In the genomic region with DNA sequence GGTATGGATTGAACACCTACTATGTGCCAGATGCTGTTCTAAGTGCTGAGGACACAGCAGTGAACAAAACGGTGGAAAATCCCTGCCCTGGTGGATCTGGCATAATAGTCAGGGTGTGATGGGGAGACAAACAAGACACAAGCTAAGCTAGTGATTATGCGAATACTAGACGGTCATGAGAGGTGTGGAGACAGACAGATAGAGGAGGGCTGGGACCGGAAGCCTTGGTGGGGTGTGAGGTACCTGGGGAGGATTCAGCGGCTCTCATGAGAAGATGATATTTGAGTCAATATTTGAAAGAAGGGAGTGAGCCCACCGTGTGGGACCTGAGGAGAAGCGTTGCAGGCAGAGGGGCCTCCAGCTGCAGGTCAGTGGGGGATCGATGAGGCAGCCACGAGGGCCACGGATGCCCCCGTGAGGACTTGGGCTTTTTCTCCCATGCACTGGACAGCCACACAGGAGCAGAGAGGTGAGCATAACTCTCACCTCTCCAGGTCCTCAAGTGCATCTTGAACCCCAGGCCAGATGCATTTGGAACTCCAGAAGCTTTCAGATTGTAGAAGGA, we compare ENCODE assay signal across 28 cellular contexts. TPM values are rescaled to one million over a fixed set of nuclear protein-coding genes. Genes with fewer than 3 reads are reported as not detected.
DNase-seq lines count a peak whose midpoint lies in the region; ATAC-seq, FAIRE-seq and TF ChIP-seq lines count a peak whose summit lies in the region.
"Had no signal": no experiment of that assay in that cellular context is flagged by ENCODE, and none has a peak within 500 bp of the region (broad histone marks: within the 10 kb centered on the region; RNA-seq: fewer than 3 reads in every experiment).

No MANE protein-coding gene starts in this region.

- WGBS in K562 (ENCODE audit: insufficient coverage, low coverage, missing lambda C conversion rate) = 5% methylated on average over 11 of the region's 11 CpGs
- WGBS in trophoblast cell (ENCODE audit: extremely low coverage, insufficient coverage, insufficient read length) = no CpG with 5 or more reads among the region's 11 CpGs
- 80 to 87% (median 83%) methylated on average over 11 of the region's 11 CpGs for WGBS in stomach, 5 donors

- no peak overlapping the region for H4K12ac ChIP-seq in trophoblast cell (ENCODE audit: low read depth, low read length)

- no peaks in the 10 kb centered on the region for H3K9me3 Mint-ChIP-seq in T-helper 2 cell treated with Interferon-gamma antibody and Interleukin-4, amounts not matched to agents 5 μg/mL and 100 μg/mL, for 36 hours
- H3K9me3 Mint-ChIP-seq: activated B cell treated with CpG ODN at 0.5 μM for 24 hours, mesothelial cell of epicardium, natural killer cell had no signal

- no peak overlapping the region for H2AFZ ChIP-seq in K562 (ENCODE audit: low read depth, low read length)
- H2AFZ ChIP-seq in trophoblast cell (ENCODE audit: insufficient read depth, low read length, poor library complexity) = no peak overlapping the region

- no peak overlapping the region for H2BK12ac ChIP-seq in trophoblast cell (ENCODE audit: low read length)

- TF ChIP-seq POLR2A in K562 (conservative IDR thresholded peaks at IDR 0.05) (no peak), stomach (IDR thresholded peaks at IDR 0.05) (no peak)

- intact Hi-C loops in K562 (cut with micrococcal nuclease) = no loop called here
- intact Hi-C loops in stomach (cut with DNase I; ENCODE audit: low total_unique reads) = no loop called here

- no TSS peak for BruUV-seq in K562 (replicated peaks; lab: Mats Ljungman, UMichigan)

- no peaks in the 10 kb centered on the region for H3K9me1 ChIP-seq in K562 (ENCODE audit: control insufficient read depth, insufficient read depth, low read length)

- no peaks in the 10 kb centered on the region for H3K27me3 Mint-ChIP-seq in T-helper 2 cell treated with Interferon-gamma antibody and Interleukin-4, amounts not matched to agents 5 μg/mL and 100 μg/mL, for 36 hours (ENCODE audit: low read depth)
- H3K27me3 Mint-ChIP-seq: activated B cell treated with CpG ODN at 0.5 μM for 24 hours, B cell had no signal

- in situ Hi-C loops in K562 (cut with MboI) = no loop called here
- in situ Hi-C loops in brain microvascular endothelial cell (cut with HindIII; ENCODE audit: low pct_ligation_motif_present, low sequenced_read_pairs) = no loop called here

- H3K4me1 Mint-ChIP-seq in T-helper 2 cell treated with Interferon-gamma antibody and Interleukin-4, amounts not matched to agents 5 μg/mL and 100 μg/mL, for 36 hours (ENCODE audit: low read depth) = peaks cover 69% of the 10 kb centered on the region
- H3K4me1 Mint-ChIP-seq: mesothelial cell of epicardium had no signal

- TF ChIP-seq CTCF in K562 (IDR thresholded peaks at IDR 0.05 in 2 of 3, conservative IDR thresholded peaks at IDR 0.05 in 1 of 3; ENCODE audit: insufficient read depth in 2 of 3, low read depth in 1 of 3, low read length in 3 of 3) = no peak; a peak in 1 of 6 replicates
- no peak for TF ChIP-seq CTCF in stomach (IDR thresholded peaks at IDR 0.05)
- no peak for TF ChIP-seq CTCF in brain microvascular endothelial cell (IDR thresholded peaks at IDR 0.05; ENCODE audit: low read depth, low read length, missing control alignments)

- ATAC-seq in K562 (no peak), HG03280 (IDR thresholded peaks at IDR 0.05; ENCODE audit: unreplicated experiment) (no peak)
- ATAC-seq: left ventricle myocardium superior, natural killer cell had no signal

- POLR2A ChIA-PET in K562 (lab: Yijun Ruan, JAX) = interaction anchor here (0.6 kb wide), 1 partner anchor 331 kb away, joined by 3 read pairs; no protein-coding TSS in a partner anchor

- H3K4ac ChIP-seq in trophoblast cell (ENCODE audit: low read depth, low read length) = no peak overlapping the region

- no peak overlapping the region for H2BK5ac ChIP-seq in trophoblast cell (ENCODE audit: low read depth, low read length, poor library complexity)

- no peak overlapping the region for H2BK120ac ChIP-seq in trophoblast cell (ENCODE audit: insufficient read depth, low read length, poor library complexity)

- H3K9ac ChIP-seq in K562 (ENCODE audit: insufficient read depth in 1 of 2, low read depth in 2 of 2, low read length in 2 of 2) (peak overlapping the region in 1 of 2 experiments; percentile 64; a peak in 1 of 4 replicates), trophoblast cell (ENCODE audit: low read length) (no peak overlapping the region)

- H3K27ac ChIP-seq in K562 (ENCODE audit: extremely low read depth, low read depth, low read length) (no peak overlapping the region), trophoblast cell (ENCODE audit: low read depth, low read length) (no peak overlapping the region), stomach (no peak overlapping the region), brain microvascular endothelial cell (no peak overlapping the region)
- H3K27ac ChIP-seq: ascending aorta, dorsolateral prefrontal cortex, RWPE1, sigmoid colon, SK-N-MC had no signal

- H3K36me3 ChIP-seq in K562 (ENCODE audit: control insufficient read depth, insufficient read depth, low read length) (no peaks in the 10 kb centered on the region), trophoblast cell (ENCODE audit: control insufficient read depth in 1 of 2, insufficient read depth in 2 of 2, low read length in 2 of 2) (no peaks in the 10 kb centered on the region), stomach (no peaks in the 10 kb centered on the region), brain microvascular endothelial cell (replicated peaks) (no peaks in the 10 kb centered on the region)
- H3K36me3 ChIP-seq: ascending aorta, sigmoid colon had no signal

- H3K4me1 ChIP-seq in K562 (replicated peaks in 1 of 2; ENCODE audit: control insufficient read depth in 2 of 2, insufficient read depth in 2 of 2, low read length in 2 of 2) (peaks cover 0 to 8% of the 10 kb centered on the region in 2 experiments; a peak in 1 of 5 replicates), trophoblast cell (ENCODE audit: control insufficient read depth in 1 of 2, insufficient read depth in 2 of 2, low read length in 2 of 2) (no peaks in the 10 kb centered on the region), stomach (peaks cover 0 to 6% (median 1%) of the 10 kb centered on the region in 4 donors)
- H3K4me1 ChIP-seq: ascending aorta, sigmoid colon had no signal

- H4K91ac ChIP-seq in trophoblast cell (ENCODE audit: low read depth, low read length) = no peak overlapping the region

- H3K79me2 ChIP-seq in K562 (ENCODE audit: control insufficient read depth, insufficient read depth, low read length) = no peaks in the 10 kb centered on the region
- no peaks in the 10 kb centered on the region for H3K79me2 ChIP-seq in trophoblast cell (ENCODE audit: control insufficient read depth, insufficient read depth, low read length, poor library complexity)

- H3K79me1 ChIP-seq in trophoblast cell (ENCODE audit: low read length) = no peaks in the 10 kb centered on the region

- H3K4me2 ChIP-seq in K562 (ENCODE audit: insufficient read depth, low read length) = no peak overlapping the region
- H3K4me2 ChIP-seq in trophoblast cell (ENCODE audit: low read length) = no peak overlapping the region

- no peak for TF ChIP-seq RAD21 in K562 (CRISPR knock-in tag; conservative IDR thresholded peaks at IDR 0.05 in 1 of 2, IDR thresholded peaks at IDR 0.05 in 1 of 2)

- H2AK5ac ChIP-seq in trophoblast cell (ENCODE audit: low read length) = no peak overlapping the region

- H3K9me3 ChIP-seq in K562 (replicated peaks; ENCODE audit: control insufficient read depth, insufficient read depth, low read depth, low read length) = no peaks in the 10 kb centered on the region
- H3K9me3 ChIP-seq in trophoblast cell (ENCODE audit: insufficient read depth, low read depth, low read length) = no peaks in the 10 kb centered on the region
- no peaks in the 10 kb centered on the region for H3K9me3 ChIP-seq in stomach
- H3K9me3 ChIP-seq: ascending aorta, sigmoid colon had no signal

- TF ChIP-seq EP300 in K562 (IDR thresholded peaks at IDR 0.05; ENCODE audit: low read length) = no peak
- TF ChIP-seq EP300 in stomach (IDR thresholded peaks at IDR 0.05) = no peak

- CTCF ChIA-PET in K562 (lab: Yijun Ruan, JAX; ENCODE audit: low intra/inter-chr PET ratio) = no interaction called here

- H3K23ac ChIP-seq in trophoblast cell (ENCODE audit: low read length) = peak overlapping the region; percentile 17

- DNase-seq in activated T-cell treated with anti-CD3 and anti-CD28 coated beads, Interleukin-2, amount 50 U/mL, for 1 hour = peak; percentile 34
- DNase-seq in activated T-cell treated with anti-CD3 and anti-CD28 coated beads for 4 hours (no peak), K562 (ENCODE audit: extremely low read depth in 1 of 4, low spot score in 3 of 4) (no peak), trophoblast cell (no peak), stomach (no peak), brain microvascular endothelial cell (no peak)
- no peak for DNase-seq in T-helper 2 cell treated with Interferon-gamma antibody and Interleukin-4, amounts not matched to agents 5 μg/mL and 100 μg/mL, for 36 hours (ENCODE audit: low spot score)
- DNase-seq: activated B cell treated with CpG ODN at 0.5 μM for 24 hours; activated naive CD4-positive, alpha-beta T cell treated with Interleukin-2 at 50 U/mL for 16 hours; cerebellar nuclear complex; DND-41; dorsolateral prefrontal cortex; islet precursor cell; left ventricle myocardium superior; natural killer cell; NCI-H1105 treated with DMSO at 0.1 percent for 48 hours; NCI-H2029 treated with DMSO at 0.1 percent for 48 hours; NCI-H226; sigmoid colon had no signal

- no peak overlapping the region for H3K14ac ChIP-seq in trophoblast cell (ENCODE audit: low read length)

- peak overlapping the region; percentile 82 for H3K27ac Mint-ChIP-seq in T-helper 2 cell treated with Interferon-gamma antibody and Interleukin-4, amounts not matched to agents 5 μg/mL and 100 μg/mL, for 36 hours
- H3K27ac Mint-ChIP-seq: activated B cell treated with CpG ODN at 0.5 μM for 24 hours, B cell, mesothelial cell of epicardium, natural killer cell had no signal

- H4K8ac ChIP-seq in trophoblast cell (ENCODE audit: low read depth, low read length) = no peak overlapping the region

- H3K36me3 Mint-ChIP-seq in T-helper 2 cell treated with Interferon-gamma antibody and Interleukin-4, amounts not matched to agents 5 μg/mL and 100 μg/mL, for 36 hours (ENCODE audit: low read depth) = peaks cover 73% of the 10 kb centered on the region
- H3K36me3 Mint-ChIP-seq: mesothelial cell of epicardium, natural killer cell had no signal

- no peak overlapping the region for H3K4me3 Mint-ChIP-seq in T-helper 2 cell treated with Interferon-gamma antibody and Interleukin-4, amounts not matched to agents 5 μg/mL and 100 μg/mL, for 36 hours
- H3K4me3 Mint-ChIP-seq: activated B cell treated with CpG ODN at 0.5 μM for 24 hours, B cell, mesothelial cell of epicardium, natural killer cell had no signal

- peaks cover 42 to 79% of the 10 kb centered on the region in 2 experiments for H3K27me3 ChIP-seq in K562 (ENCODE audit: control insufficient read depth in 2 of 2, insufficient read depth in 2 of 2, low read length in 2 of 2)
- no peaks in the 10 kb centered on the region for H3K27me3 ChIP-seq in trophoblast cell (ENCODE audit: insufficient read depth, low read length)
- H3K27me3 ChIP-seq in stomach = no peaks in the 10 kb centered on the region
- no peaks in the 10 kb centered on the region for H3K27me3 ChIP-seq in brain microvascular endothelial cell (replicated peaks)
- H3K27me3 ChIP-seq: ascending aorta, dorsolateral prefrontal cortex, sigmoid colon had no signal

- H4K20me1 ChIP-seq in K562 (replicated peaks; ENCODE audit: control insufficient read depth, insufficient read depth, low read length) = peaks cover 5% of the 10 kb centered on the region

- H3K18ac ChIP-seq in trophoblast cell (ENCODE audit: low read length) = no peak overlapping the region

- H3K4me3 ChIP-seq in K562 = no peak overlapping the region
- H3K4me3 ChIP-seq in trophoblast cell (ENCODE audit: low read depth, low read length) = no peak overlapping the region
- no peak overlapping the region for H3K4me3 ChIP-seq in stomach
- H3K4me3 ChIP-seq in brain microvascular endothelial cell (ENCODE audit: low read depth, low read length) = no peak overlapping the region
- H3K4me3 ChIP-seq: ascending aorta, dorsolateral prefrontal cortex, sigmoid colon, SK-N-MC had no signal

- no peak for FAIRE-seq in K562 (lab: Jason Lieb, UNC)

RNA-seq across cellular contexts. Expression of a gene that starts 4.7 kb away (rescaled TPM):
- total RNA-seq in K562 (2011; cell fraction: chromatin; rRNA removed; ENCODE audit: low replicate concordance) = not detected in 2 replicates
- not detected in 2 replicates for total RNA-seq in K562 (2011; cell fraction: nucleolus; rRNA removed)
- not detected in 2 replicates for total RNA-seq in K562 (2011; cell fraction: nucleoplasm; rRNA removed)
- not detected in 2 replicates for total RNA-seq in K562 (2014; rRNA removed)
- total RNA-seq in K562 (2014; rRNA removed; fragmentation: Illumina TruSeq; extraction: Trizol) = not detected in 2 replicates
- not detected in 2 replicates for total RNA-seq in K562 (2015; rRNA removed; fragmentation: Illumina TruSeq; extraction: Trizol)
- total RNA-seq in K562 (2021) = 0.35 and 0.40 TPM in 2 replicates
- polyA plus RNA-seq in K562 (2011; rRNA removed) = not detected in 2 replicates
- not detected in 2 replicates for polyA plus RNA-seq in K562 (2011; cell fraction: cytosol; rRNA removed)
- polyA plus RNA-seq in K562 (2011; cell fraction: nucleus; rRNA removed) = not detected in 2 replicates
- polyA plus RNA-seq in K562 (2012) = 0.05 and 0.08 TPM in 2 replicates
- not detected in 2 replicates for polyA plus RNA-seq in K562 (2014; fragmentation: Illumina TruSeq; extraction: Trizol)
- polyA plus RNA-seq in K562 (2014; fragmentation: Nextera tagmentation; extraction: Ambion mirVana) = not detected
- polyA plus RNA-seq in K562 (2014; rRNA removed) = not detected in 2 replicates
- polyA minus RNA-seq in K562 (2011; rRNA and poly(A)+ RNA removed) = not detected in 2 replicates
- not detected in 2 replicates for polyA minus RNA-seq in K562 (2011; cell fraction: cytosol; rRNA and poly(A)+ RNA removed)
- not detected in 2 replicates for polyA minus RNA-seq in K562 (2011; cell fraction: nucleus; rRNA and poly(A)+ RNA removed)
- polyA plus RNA-seq in trophoblast cell (2013) = 0.01 TPM in 1 of 2 replicates, not detected in the other
- total RNA-seq in stomach = 10 to 100 TPM in 1 of 5 donors, 1 to 10 TPM in 1, not detected in 3; 1.7 to 14.2 TPM
- polyA plus RNA-seq in stomach = 1 to 10 TPM in 1 of 3 donors, under 1 TPM in 2; 0.53 to 1.1 (median 0.75) TPM
- total RNA-seq: A673, M059J, mesothelial cell of epicardium, urinary bladder had no signal

RNA-seq across cellular contexts. Expression of a gene that starts 54.2 kb away (rescaled TPM):
- total RNA-seq in K562 (2011; cell fraction: chromatin; rRNA removed; ENCODE audit: low replicate concordance) = 39.7 and 60.4 TPM in 2 replicates
- total RNA-seq in K562 (2011; cell fraction: nucleolus; rRNA removed) = 29.2 and 34.2 TPM in 2 replicates
- 49.8 and 67.2 TPM in 2 replicates for total RNA-seq in K562 (2011; cell fraction: nucleoplasm; rRNA removed)
- 12.4 and 17.3 TPM in 2 replicates for total RNA-seq in K562 (2014; rRNA removed)
- 6.7 and 7.1 TPM in 2 replicates for total RNA-seq in K562 (2014; rRNA removed; fragmentation: Illumina TruSeq; extraction: Trizol)
- total RNA-seq in K562 (2015; rRNA removed; fragmentation: Illumina TruSeq; extraction: Trizol) = 10.7 and 10.8 TPM in 2 replicates
- total RNA-seq in K562 (2021) = 23.9 and 29.8 TPM in 2 replicates
- polyA plus RNA-seq in K562 (2011; rRNA removed) = 11.5 and 15.1 TPM in 2 replicates
- 11.9 and 17.4 TPM in 2 replicates for polyA plus RNA-seq in K562 (2011; cell fraction: cytosol; rRNA removed)
- 21.3 and 30.6 TPM in 2 replicates for polyA plus RNA-seq in K562 (2011; cell fraction: nucleus; rRNA removed)
- 15.8 and 22.0 TPM in 2 replicates for polyA plus RNA-seq in K562 (2012)
- polyA plus RNA-seq in K562 (2014; fragmentation: Illumina TruSeq; extraction: Trizol) = 12.8 and 17.1 TPM in 2 replicates
- polyA plus RNA-seq in K562 (2014; fragmentation: Nextera tagmentation; extraction: Ambion mirVana) = under 1 TPM; 0.62 to 0.96 TPM
- 16.4 and 18.2 TPM in 2 replicates for polyA plus RNA-seq in K562 (2014; rRNA removed)
- polyA minus RNA-seq in K562 (2011; rRNA and poly(A)+ RNA removed) = 7.0 and 7.7 TPM in 2 replicates
- polyA minus RNA-seq in K562 (2011; cell fraction: cytosol; rRNA and poly(A)+ RNA removed) = 8.0 and 9.2 TPM in 2 replicates
- polyA minus RNA-seq in K562 (2011; cell fraction: nucleus; rRNA and poly(A)+ RNA removed) = 9.4 and 13.2 TPM in 2 replicates
- polyA plus RNA-seq in trophoblast cell (2013) = 26.9 and 27.6 TPM in 2 replicates
- total RNA-seq in stomach = 10 to 100 TPM in 4 of 5 donors, 1 to 10 TPM in 1; 6.4 to 53.6 (median 37.1) TPM
- polyA plus RNA-seq in stomach = 10 to 100 TPM; 13.8 to 28.4 (median 26.9) TPM
